ENCODE assay signal across 20 cellular contexts in genomic region chr12:28202374-28203130, GRCh38. TPM values are rescaled to one million over a fixed set of nuclear protein-coding genes. Genes with fewer than 3 reads are reported as not detected.
A peak's percentile ranks its signal among the peaks of the same experiment; 100 is the strongest.
DNase-seq lines count a peak whose midpoint lies in the region; ATAC-seq and TF ChIP-seq lines count a peak whose summit lies in the region.
"Had no signal": no experiment of that assay in that cellular context is flagged by ENCODE, and none has a peak within 500 bp of the region (broad histone marks: within the 10 kb centered on the region; RNA-seq: fewer than 3 reads in every experiment).

No MANE protein-coding gene starts in this region.

- H4K91ac ChIP-seq in trophoblast cell (ENCODE audit: low read depth, low read length): no peak overlapping the region

- H3K4ac ChIP-seq in trophoblast cell (ENCODE audit: low read depth, low read length): no peak overlapping the region

- peaks cover 24% of the 10 kb centered on the region for H3K36me3 Mint-ChIP-seq in CD4-positive, CD25-positive, alpha-beta regulatory T cell
- peaks cover 54% of the 10 kb centered on the region for H3K36me3 Mint-ChIP-seq in endodermal cell (ENCODE audit: low read depth)

- peaks cover 0 to 6% (median 0%) of the 10 kb centered on the region in 7 donors for H3K9me3 Mint-ChIP-seq in CD4-positive, CD25-positive, alpha-beta regulatory T cell
- peaks cover 71% of the 10 kb centered on the region for H3K9me3 Mint-ChIP-seq in endodermal cell

- H3K14ac ChIP-seq in trophoblast cell (ENCODE audit: low read length): no peak overlapping the region

- H4K8ac ChIP-seq in trophoblast cell (ENCODE audit: low read depth, low read length): no peak overlapping the region

- no peak for DNase-seq in CD4-positive, CD25-positive, alpha-beta regulatory T cell
- DNase-seq in LoVo (ENCODE audit: low spot score) (peak; percentile 24), endodermal cell (no peak), trophoblast cell (no peak), RWPE1 (ENCODE audit: low spot score) (no peak), posterior vena cava (ENCODE audit: low spot score) (no peak)
- DNase-seq: activated CD4-positive, alpha-beta T cell treated with anti-CD3 and anti-CD28 coated beads, Interleukin-2, amount 10 ng/mL, durations not matched to agents 7 days and 5 days; activated gamma-delta T cell treated with Interleukin-2 at 50 U/mL for 16 hours; activated T-cell treated with anti-CD3 and anti-CD28 coated beads, Interleukin-2, amount 50 U/mL, for 4 hours; CD4-positive, alpha-beta T cell; KBM-7; lower lobe of right lung; MM.1S; NCI-H2081 treated with DMSO at 0.1 percent for 48 hours; nephron progenitor cell; spleen; transverse colon had no signal

- no peak overlapping the region for H4K12ac ChIP-seq in trophoblast cell (ENCODE audit: low read depth, low read length)

- no peak overlapping the region for H3K23ac ChIP-seq in trophoblast cell (ENCODE audit: low read length)

- H2BK12ac ChIP-seq in trophoblast cell (ENCODE audit: low read length): no peak overlapping the region

- H3K79me2 ChIP-seq in trophoblast cell (ENCODE audit: control insufficient read depth, insufficient read depth, low read length, poor library complexity): no peaks in the 10 kb centered on the region

- ATAC-seq in CD4-positive, CD25-positive, alpha-beta regulatory T cell (ENCODE audit: low read depth in 2 of 2): no peak
- ATAC-seq in HG03196 (IDR thresholded peaks at IDR 0.05; ENCODE audit: unreplicated experiment): no peak
- ATAC-seq: activated T-cell treated with anti-CD3 and anti-CD28 coated beads, Interleukin-2, amount 50 U/mL, for 4 hours; lower lobe of right lung; WTC11 had no signal

- 92 to 97% methylated on average over 1 of the region's 1 CpG for WGBS in endodermal cell (ENCODE audit: insufficient coverage in 1 of 2, insufficient read length in 1 of 2), 2 experiments
- no CpG with 5 or more reads among the region's 1 CpG for WGBS in trophoblast cell (ENCODE audit: extremely low coverage, insufficient coverage, insufficient read length)

- POLR2A ChIA-PET in RWPE1 (lab: Yijun Ruan, JAX; ENCODE audit: low non-redundant PET): no interaction called here

- H3K27ac ChIP-seq in CD4-positive, CD25-positive, alpha-beta regulatory T cell (ENCODE audit: insufficient read depth, low read length, poor library complexity, severe bottlenecking): no peak overlapping the region
- H3K27ac ChIP-seq in endodermal cell (ENCODE audit: low read depth, low read length): no peak overlapping the region
- peak overlapping the region; percentile 16 for H3K27ac ChIP-seq in trophoblast cell (ENCODE audit: low read depth, low read length)
- H3K27ac ChIP-seq in RWPE1: no peak overlapping the region
- H3K27ac ChIP-seq: lower lobe of right lung, right atrium auricular region, spleen, transverse colon had no signal

- H3K4me3 Mint-ChIP-seq in CD4-positive, CD25-positive, alpha-beta regulatory T cell: peak overlapping the region in 1 of 4 donors; percentile 4
- H3K4me3 Mint-ChIP-seq in endodermal cell: no peak overlapping the region
- H3K4me3 Mint-ChIP-seq: activated CD4-positive, alpha-beta T cell treated with anti-CD3 and anti-CD28 coated beads, Interleukin-2, amount 10 ng/mL, durations not matched to agents 7 days and 5 days; activated T-cell treated with anti-CD3 and anti-CD28 coated beads, Interleukin-2, amount 50 U/mL, for 4 hours; CD4-positive, alpha-beta T cell; nephron progenitor cell; WTC11 had no signal

- H2AK5ac ChIP-seq in trophoblast cell (ENCODE audit: low read length): no peak overlapping the region

- H3K4me2 ChIP-seq in trophoblast cell (ENCODE audit: low read length): no peak overlapping the region

- H3K4me1 Mint-ChIP-seq in CD4-positive, CD25-positive, alpha-beta regulatory T cell: peaks cover 16 to 48% (median 43%) of the 10 kb centered on the region in 4 donors
- H3K4me1 Mint-ChIP-seq in endodermal cell: peaks cover 2% of the 10 kb centered on the region
- H3K4me1 Mint-ChIP-seq: activated CD4-positive, alpha-beta T cell treated with anti-CD3 and anti-CD28 coated beads, Interleukin-2, amount 10 ng/mL, durations not matched to agents 7 days and 5 days; nephron progenitor cell; WTC11 had no signal

- no peaks in the 10 kb centered on the region for H3K27me3 Mint-ChIP-seq in CD4-positive, CD25-positive, alpha-beta regulatory T cell
- no peaks in the 10 kb centered on the region for H3K27me3 Mint-ChIP-seq in endodermal cell (ENCODE audit: insufficient read depth)
- H3K27me3 Mint-ChIP-seq: activated CD4-positive, alpha-beta T cell treated with anti-CD3 and anti-CD28 coated beads, Interleukin-2, amount 10 ng/mL, durations not matched to agents 7 days and 5 days; CD4-positive, alpha-beta T cell had no signal

- H3K27me3 ChIP-seq in CD4-positive, CD25-positive, alpha-beta regulatory T cell (ENCODE audit: control insufficient read depth, insufficient read depth, low read length): no peaks in the 10 kb centered on the region
- H3K27me3 ChIP-seq in endodermal cell (ENCODE audit: control insufficient read depth, insufficient read depth, low read length, poor library complexity, severe bottlenecking): no peaks in the 10 kb centered on the region
- H3K27me3 ChIP-seq in trophoblast cell (ENCODE audit: insufficient read depth, low read length): no peaks in the 10 kb centered on the region
- H3K27me3 ChIP-seq: right atrium auricular region, spleen, transverse colon had no signal

- H3K18ac ChIP-seq in trophoblast cell (ENCODE audit: low read length): no peak overlapping the region

- peak; percentile 33 for TF ChIP-seq CTCF in endodermal cell (conservative IDR thresholded peaks at IDR 0.05)
- no peak for TF ChIP-seq CTCF in RWPE1 (conservative IDR thresholded peaks at IDR 0.05; ENCODE audit: low read depth)

- intact Hi-C loops in posterior vena cava (cut with DNase I): no loop called here

- peaks cover 4% of the 10 kb centered on the region for H3K36me3 ChIP-seq in CD4-positive, CD25-positive, alpha-beta regulatory T cell (ENCODE audit: control insufficient read depth, insufficient read depth, low read length)
- H3K36me3 ChIP-seq in endodermal cell (ENCODE audit: control insufficient read depth, insufficient read depth, low read length): no peaks in the 10 kb centered on the region
- no peaks in the 10 kb centered on the region for H3K36me3 ChIP-seq in trophoblast cell (ENCODE audit: control insufficient read depth in 1 of 2, insufficient read depth in 2 of 2, low read length in 2 of 2)
- H3K36me3 ChIP-seq: lower lobe of right lung, right atrium auricular region had no signal

- no peak overlapping the region for H2AFZ ChIP-seq in trophoblast cell (ENCODE audit: insufficient read depth, low read length, poor library complexity)

- H3K9ac ChIP-seq in endodermal cell (ENCODE audit: extremely low read depth, low read length, poor library complexity, severe bottlenecking) (no peak overlapping the region), trophoblast cell (ENCODE audit: low read length) (peak overlapping the region; percentile 61)

- no peaks in the 10 kb centered on the region for H3K9me3 ChIP-seq in CD4-positive, CD25-positive, alpha-beta regulatory T cell (ENCODE audit: control insufficient read depth in 2 of 2, low read length in 2 of 2)
- H3K9me3 ChIP-seq in endodermal cell (ENCODE audit: control insufficient read depth, low read length) (peaks cover 34% of the 10 kb centered on the region), trophoblast cell (ENCODE audit: insufficient read depth, low read depth, low read length) (no peaks in the 10 kb centered on the region)
- H3K9me3 ChIP-seq: transverse colon had no signal

- H3K27ac Mint-ChIP-seq in CD4-positive, CD25-positive, alpha-beta regulatory T cell: peak overlapping the region in 2 of 3 donors; percentile 49 to 56
- H3K27ac Mint-ChIP-seq in endodermal cell: no peak overlapping the region
- H3K27ac Mint-ChIP-seq: activated CD4-positive, alpha-beta T cell treated with anti-CD3 and anti-CD28 coated beads, Interleukin-2, amount 10 ng/mL, durations not matched to agents 7 days and 5 days; CD4-positive, alpha-beta T cell; nephron progenitor cell; WTC11 had no signal

- CTCF ChIA-PET in RWPE1 (lab: Yijun Ruan, JAX): interaction anchor here (0.7 to 1.5 kb wide), 2 partner anchors 27 to 71 kb away, joined by 3 to 6 read pairs; no protein-coding TSS in a partner anchor

- H3K79me1 ChIP-seq in trophoblast cell (ENCODE audit: low read length): no peaks in the 10 kb centered on the region

- peaks cover 4% of the 10 kb centered on the region for H3K4me1 ChIP-seq in CD4-positive, CD25-positive, alpha-beta regulatory T cell (ENCODE audit: control insufficient read depth, insufficient read depth, low read length, poor library complexity, severe bottlenecking)
- H3K4me1 ChIP-seq in endodermal cell (ENCODE audit: control insufficient read depth, insufficient read depth, low read length) (no peaks in the 10 kb centered on the region), trophoblast cell (ENCODE audit: control insufficient read depth in 1 of 2, insufficient read depth in 2 of 2, low read length in 2 of 2) (no peaks in the 10 kb centered on the region)
- H3K4me1 ChIP-seq: lower lobe of right lung, right atrium auricular region had no signal

- no peak overlapping the region for H2BK5ac ChIP-seq in trophoblast cell (ENCODE audit: low read depth, low read length, poor library complexity)

- H2BK120ac ChIP-seq in trophoblast cell (ENCODE audit: insufficient read depth, low read length, poor library complexity): no peak overlapping the region

- no peak overlapping the region for H3K4me3 ChIP-seq in CD4-positive, CD25-positive, alpha-beta regulatory T cell (ENCODE audit: low read depth, low read length)
- H3K4me3 ChIP-seq in endodermal cell (ENCODE audit: low read length) (no peak overlapping the region), trophoblast cell (ENCODE audit: low read depth, low read length) (no peak overlapping the region)
- H3K4me3 ChIP-seq: lower lobe of right lung, right atrium auricular region, spleen, transverse colon had no signal

RNA-seq across cellular contexts. Expression of gene CCDC91, which starts 12.3 kb away (rescaled TPM):
- 62.1 TPM for total RNA-seq in CD4-positive, CD25-positive, alpha-beta regulatory T cell
- polyA plus RNA-seq in CD4-positive, CD25-positive, alpha-beta regulatory T cell: 10 to 100 TPM; 59.4 to 74.0 (median 66.6) TPM
- total RNA-seq in endodermal cell (10 to 100 TPM; 25.3 to 45.7 TPM), posterior vena cava (10 to 100 TPM; 37.9 to 40.7 TPM)
- 19.3 TPM for polyA plus RNA-seq in endodermal cell (2013, experiment 1 of 2)
- 20.1 TPM for polyA plus RNA-seq in endodermal cell (2013, experiment 2 of 2)
- 12.0 and 13.8 TPM in 2 replicates for polyA plus RNA-seq in trophoblast cell (2013)
